In genomic region chr6:84086545-84087429, GRCh38 we compare ENCODE assay signal across 18 cellular contexts.
"Had no signal": no experiment of that assay in that cellular context is flagged by ENCODE, and none has a peak within 500 bp of the region (broad histone marks: within the 10 kb centered on the region; RNA-seq: fewer than 3 reads in every experiment).

No MANE protein-coding gene starts in this region.

- H3K4me1 ChIP-seq: breast epithelium, gastroesophageal sphincter, heart right ventricle, pancreas, thyroid gland, uterus had no signal

- H3K4me3 Mint-ChIP-seq: effector memory CD8-positive, alpha-beta T cell; naive B cell; stimulated activated naive B cell treated with anti-CD40 and anti-IgM and Interleukin-4, amounts not matched to agents 10 μg/mL and 1 μg/mL and 100 μg/mL, for 72 hours had no signal

- DNase-seq: activated CD4-positive, CD25-positive, alpha-beta regulatory T cell treated with anti-CD3 and anti-CD28 coated beads, Interleukin-2, amount 50 U/mL, for 72 hours; activated naive CD4-positive, alpha-beta T cell treated with Interleukin-2 at 50 U/mL for 16 hours; activated T-cell treated with anti-CD3 and anti-CD28 coated beads for 4 hours; anterior cingulate cortex; cerebellar nuclear complex; dermis blood vessel endothelial cell; effector memory CD8-positive, alpha-beta T cell; heart right ventricle; naive B cell; pancreas; retina; stimulated activated naive B cell treated with anti-CD40 and anti-IgM and Interleukin-4, amounts not matched to agents 10 μg/mL and 1 μg/mL and 100 μg/mL, for 72 hours; T-helper 2 cell; thyroid gland; uterus had no signal

- H3K9me3 ChIP-seq: breast epithelium, gastroesophageal sphincter, heart right ventricle, pancreas, thyroid gland, uterus had no signal

- H3K27ac ChIP-seq: breast epithelium, epithelial cell of prostate, gastroesophageal sphincter, heart right ventricle, pancreas, thyroid gland, uterus had no signal

- H3K36me3 Mint-ChIP-seq: naive B cell; stimulated activated naive B cell treated with anti-CD40 and anti-IgM and Interleukin-4, amounts not matched to agents 10 μg/mL and 1 μg/mL and 100 μg/mL, for 72 hours had no signal

- ATAC-seq: effector memory CD8-positive, alpha-beta T cell; gastroesophageal sphincter; heart right ventricle; stimulated activated naive B cell treated with anti-CD40 and anti-IgM and Interleukin-4, amounts not matched to agents 10 μg/mL and 1 μg/mL and 100 μg/mL, for 72 hours had no signal

- H3K9me3 Mint-ChIP-seq: effector memory CD8-positive, alpha-beta T cell; stimulated activated naive B cell treated with anti-CD40 and anti-IgM and Interleukin-4, amounts not matched to agents 10 μg/mL and 1 μg/mL and 100 μg/mL, for 72 hours had no signal

- H3K4me1 Mint-ChIP-seq: naive B cell; stimulated activated naive B cell treated with anti-CD40 and anti-IgM and Interleukin-4, amounts not matched to agents 10 μg/mL and 1 μg/mL and 100 μg/mL, for 72 hours had no signal

- H3K27ac Mint-ChIP-seq: effector memory CD8-positive, alpha-beta T cell; stimulated activated naive B cell treated with anti-CD40 and anti-IgM and Interleukin-4, amounts not matched to agents 10 μg/mL and 1 μg/mL and 100 μg/mL, for 72 hours had no signal

- H3K27me3 ChIP-seq: breast epithelium, gastroesophageal sphincter, pancreas, thyroid gland, uterus had no signal

- H3K4me3 ChIP-seq: breast epithelium, gastroesophageal sphincter, heart right ventricle, pancreas, thyroid gland, uterus had no signal

- H3K36me3 ChIP-seq: breast epithelium, gastroesophageal sphincter, heart right ventricle, pancreas, thyroid gland, uterus had no signal
